13 cellular contexts compared by ENCODE assay signal in the genomic region with DNA sequence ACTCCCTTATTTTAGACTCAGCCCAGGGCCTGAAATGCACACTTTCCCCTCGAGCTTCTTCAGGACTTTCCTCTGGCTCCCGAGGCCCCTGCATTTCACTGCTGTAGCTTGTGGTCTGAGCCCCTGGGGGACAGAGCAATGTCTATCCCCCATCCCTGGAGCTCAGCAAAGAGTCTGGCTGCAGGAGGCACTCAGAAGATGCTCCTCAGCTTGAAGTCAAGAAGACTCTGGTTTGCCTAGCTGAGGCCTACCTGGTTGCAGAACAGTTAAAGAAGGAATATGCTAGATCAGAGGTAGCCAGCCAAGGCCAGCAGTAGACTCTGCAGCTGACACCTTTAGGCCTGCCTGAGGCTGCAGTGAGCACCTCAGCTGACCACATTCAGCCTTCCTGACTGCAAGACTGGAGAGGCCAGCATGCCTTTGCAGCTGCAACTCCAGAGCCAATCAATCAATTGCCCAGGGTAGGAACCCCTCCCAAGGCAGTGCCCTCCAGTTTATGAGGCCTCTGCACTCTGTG. TPM values are rescaled to one million over a fixed set of nuclear protein-coding genes. Genes with fewer than 3 reads are reported as not detected.
A peak's percentile ranks its signal among the peaks of the same experiment; 100 is the strongest.
DNase-seq lines count a peak whose midpoint lies in the region; ATAC-seq and TF ChIP-seq lines count a peak whose summit lies in the region.
"Had no signal": no experiment of that assay in that cellular context is flagged by ENCODE, and none has a peak within 500 bp of the region (broad histone marks: within the 10 kb centered on the region; RNA-seq: fewer than 3 reads in every experiment).

No MANE protein-coding gene starts in this region.

- peaks cover 9% of the 10 kb centered on the region for H3K36me3 Mint-ChIP-seq in activated CD8-positive, alpha-beta memory T cell treated with anti-CD3 and anti-CD28 coated beads, Interleukin-2, amount 10 ng/mL, durations not matched to agents 7 days and 5 days
- H3K36me3 Mint-ChIP-seq in T-cell = no peaks in the 10 kb centered on the region
- H3K36me3 Mint-ChIP-seq in central memory CD8-positive, alpha-beta T cell (ENCODE audit: insufficient read depth) = peaks cover 14% of the 10 kb centered on the region

- H3K27me3 ChIP-seq in thymus (ENCODE audit: control insufficient read depth, insufficient read depth) = no peaks in the 10 kb centered on the region

- H3K9me3 ChIP-seq in thymus (ENCODE audit: control insufficient read depth) = no peaks in the 10 kb centered on the region

- H3K4me3 ChIP-seq in thymus (ENCODE audit: low read length) = peak overlapping the region; percentile 1
- H3K4me3 ChIP-seq: dorsolateral prefrontal cortex had no signal

- peak overlapping the region; percentile 97 for H3K27ac ChIP-seq in thymus (ENCODE audit: low read depth)
- H3K27ac ChIP-seq: dorsolateral prefrontal cortex had no signal

- H3K27me3 Mint-ChIP-seq in activated CD8-positive, alpha-beta memory T cell treated with anti-CD3 and anti-CD28 coated beads, Interleukin-2, amount 10 ng/mL, durations not matched to agents 7 days and 5 days = no peaks in the 10 kb centered on the region
- H3K27me3 Mint-ChIP-seq in T-cell = no peaks in the 10 kb centered on the region
- no peaks in the 10 kb centered on the region for H3K27me3 Mint-ChIP-seq in central memory CD8-positive, alpha-beta T cell

- peaks cover 89% of the 10 kb centered on the region for H3K4me1 Mint-ChIP-seq in activated CD8-positive, alpha-beta memory T cell treated with anti-CD3 and anti-CD28 coated beads, Interleukin-2, amount 10 ng/mL, durations not matched to agents 7 days and 5 days
- H3K4me1 Mint-ChIP-seq in T-cell = peaks cover 94 to 98% (median 95%) of the 10 kb centered on the region in 3 donors
- H3K4me1 Mint-ChIP-seq in central memory CD8-positive, alpha-beta T cell = peaks cover 79% of the 10 kb centered on the region

- POLR2A ChIA-PET in T-cell (lab: Charles Lee) = interaction anchor here (1.0 to 1.3 kb wide), 3 partner anchors 42 to 95 kb away, joined by 3 read pairs; no protein-coding TSS in a partner anchor

- peaks cover 67% of the 10 kb centered on the region for H3K4me1 ChIP-seq in thymus (ENCODE audit: control insufficient read depth, insufficient read depth, low read length)

- H3K4me3 Mint-ChIP-seq in activated CD8-positive, alpha-beta memory T cell treated with anti-CD3 and anti-CD28 coated beads, Interleukin-2, amount 10 ng/mL, durations not matched to agents 7 days and 5 days = peak overlapping the region; percentile 65
- H3K4me3 Mint-ChIP-seq in T-cell = peak overlapping the region; percentile 67 to 87 (median 70)
- H3K4me3 Mint-ChIP-seq in central memory CD8-positive, alpha-beta T cell = peak overlapping the region; percentile 82
- H3K4me3 Mint-ChIP-seq: HFFc6 had no signal

- 13% methylated on average over 2 of the region's 2 CpGs for WGBS in thymus

- no peaks in the 10 kb centered on the region for H3K9me3 Mint-ChIP-seq in activated CD8-positive, alpha-beta memory T cell treated with anti-CD3 and anti-CD28 coated beads, Interleukin-2, amount 10 ng/mL, durations not matched to agents 7 days and 5 days (ENCODE audit: low read depth)
- peaks cover 0 to 4% (median 0%) of the 10 kb centered on the region in 3 donors for H3K9me3 Mint-ChIP-seq in T-cell
- H3K9me3 Mint-ChIP-seq in central memory CD8-positive, alpha-beta T cell = no peaks in the 10 kb centered on the region

- ATAC-seq in activated CD8-positive, alpha-beta memory T cell treated with anti-CD3 and anti-CD28 coated beads, Interleukin-2, amount 10 ng/mL, durations not matched to agents 7 days and 5 days = peak; percentile 3
- no peak for ATAC-seq in T-cell (replicated peaks in 1 of 4)
- no peak for ATAC-seq in central memory CD8-positive, alpha-beta T cell (replicated peaks; ENCODE audit: extremely low read depth, poor library complexity, severe bottlenecking)
- ATAC-seq: Panc1 had no signal

- peak; percentile 65 for DNase-seq in activated CD8-positive, alpha-beta memory T cell treated with anti-CD3 and anti-CD28 coated beads, Interleukin-2, amount 10 ng/mL, durations not matched to agents 7 days and 5 days
- no peak for DNase-seq in activated CD8-positive, alpha-beta memory T cell treated with anti-CD3 and anti-CD28 coated beads, Interleukin-2, amount 50 U/mL, for 48 hours
- DNase-seq in T-cell = no peak
- DNase-seq in central memory CD8-positive, alpha-beta T cell (ENCODE audit: low spot score in 2 of 2) = no peak
- DNase-seq in GF-D8 (lab: John Stamatoyannopoulos, UW) = no peak
- DNase-seq in GM10266 (ENCODE audit: extremely low spot score) = no peak
- no peak for DNase-seq in LoVo (ENCODE audit: low spot score)
- DNase-seq: aorta, dorsolateral prefrontal cortex, HFFc6, NCI-H1092 treated with DMSO at 0.1 percent for 48 hours had no signal

- peaks cover 4% of the 10 kb centered on the region for H3K36me3 ChIP-seq in thymus (ENCODE audit: control insufficient read depth, insufficient read depth)

- CTCF ChIA-PET in activated CD8-positive, alpha-beta memory T cell treated with anti-CD3 and anti-CD28 coated beads, Interleukin-2, amount 10 ng/mL, durations not matched to agents 7 days and 5 days (lab: Charles Lee) = interaction anchor here (1.0 to 11.2 kb wide), 24 partner anchors 9 to 107 kb away, joined by 3 to 135 read pairs (median 4); partner anchors contain the start of gene IKZF1
- CTCF ChIA-PET in T-cell (lab: Charles Lee) = interaction anchor here (0.6 to 2.2 kb wide), 10 partner anchors 9 to 133 kb away, joined by 3 to 11 read pairs (median 4); partner anchors contain the start of gene IKZF1 (in 1 of the 2)

- peak overlapping the region; percentile 98 for H3K27ac Mint-ChIP-seq in activated CD8-positive, alpha-beta memory T cell treated with anti-CD3 and anti-CD28 coated beads, Interleukin-2, amount 10 ng/mL, durations not matched to agents 7 days and 5 days
- H3K27ac Mint-ChIP-seq in T-cell = peak overlapping the region; percentile 98 to 100
- peak overlapping the region; percentile 94 for H3K27ac Mint-ChIP-seq in central memory CD8-positive, alpha-beta T cell (ENCODE audit: low read depth)
- H3K27ac Mint-ChIP-seq: HFFc6 had no signal

- no peak for TF ChIP-seq CTCF in GM10266 (IDR thresholded peaks at IDR 0.05; ENCODE audit: control insufficient read depth, insufficient read depth, low read depth, missing control alignments)

RNA-seq across cellular contexts. Expression of gene IKZF1, which starts 36.9 kb away (rescaled TPM):
- 100 to 1,000 TPM; 348 to 374 TPM for total RNA-seq in activated CD8-positive, alpha-beta memory T cell treated with anti-CD3 and anti-CD28 coated beads, Interleukin-2, amount 10 ng/mL, durations not matched to agents 7 days and 5 days
- total RNA-seq in T-cell = 100 to 1,000 TPM; 429 to 525 (median 494) TPM
- 99.0 TPM for polyA plus RNA-seq in thymus
- total RNA-seq: HFFc6 had no signal
